8 cellular contexts compared by ENCODE assay signal in genomic region chr5:177473461-177473991, GRCh38. TPM values are rescaled to one million over a fixed set of nuclear protein-coding genes. Genes with fewer than 3 reads are reported as not detected.
DNase-seq lines count a peak whose midpoint lies in the region; ATAC-seq and TF ChIP-seq lines count a peak whose summit lies in the region.

DBN1 (minus strand) TSS chr5:177473634; CDS start chr5:177473521, 113 bp downstream.

- no peaks in the 10 kb centered on the region for H3K9me2 ChIP-seq in Loucy (replicated peaks; ENCODE audit: low read depth, low read length)

- H4K20me1 ChIP-seq in Loucy (ENCODE audit: insufficient read depth, low read length, poor library complexity, severe bottlenecking) (peaks cover 34% of the 10 kb centered on the region), osteoblast (ENCODE audit: insufficient read depth, low read length) (peaks cover 41% of the 10 kb centered on the region)

- H3K27ac ChIP-seq in osteoblast (ENCODE audit: low read depth, low read length), result peak within 1 kb of the TSS; percentile 80

- H3K36me3 ChIP-seq in Loucy (ENCODE audit: insufficient read depth, low read length) (no peaks in the 10 kb centered on the region), osteoblast (ENCODE audit: insufficient read depth, low read length) (peaks cover 5% of the 10 kb centered on the region)

- H3K4me1 ChIP-seq in Loucy (ENCODE audit: insufficient read depth, low read length, poor library complexity, severe bottlenecking), result peaks cover 16% of the 10 kb centered on the region
- peaks cover 42% of the 10 kb centered on the region for H3K4me1 ChIP-seq in osteoblast (ENCODE audit: insufficient read depth, low read length)

- H3K9me3 ChIP-seq in Loucy (ENCODE audit: insufficient read depth, low read depth, low read length) (no peaks in the 10 kb centered on the region), osteoblast (ENCODE audit: low read depth, low read length) (no peaks in the 10 kb centered on the region)

- H3K9ac ChIP-seq in Loucy (ENCODE audit: low read depth, low read length, poor library complexity, severe bottlenecking), result peak within 1 kb of the TSS; percentile 71

- H3K4me3 ChIP-seq in Loucy (ENCODE audit: low read length, poor library complexity, severe bottlenecking) (peak within 1 kb of the TSS; percentile 89), osteoblast (ENCODE audit: insufficient read depth, low read length) (peak within 1 kb of the TSS; percentile 87)

- H3K27me3 ChIP-seq in Loucy (ENCODE audit: insufficient read depth, low read length, poor library complexity, severe bottlenecking) (no peaks in the 10 kb centered on the region), osteoblast (ENCODE audit: insufficient read depth, low read length) (no peaks in the 10 kb centered on the region)

- H3K4me2 ChIP-seq in Loucy (ENCODE audit: low read depth, low read length, poor library complexity, severe bottlenecking) (peak within 1 kb of the TSS; percentile 91), osteoblast (ENCODE audit: insufficient read depth, low read length) (peak within 1 kb of the TSS; percentile 90)

- intact Hi-C loops in Right ventricle myocardium inferior (cut with DNase I), result no loop called here

- TF ChIP-seq POLR2A in GM10847 (IDR thresholded peaks at IDR 0.05; ENCODE audit: extremely low read depth, insufficient read length), result peak; percentile 18

- H3F3A ChIP-seq in Loucy (ENCODE audit: low read depth), result no peaks in the 10 kb centered on the region

- ATAC-seq in Right ventricle myocardium inferior, result peak; percentile 34
- no peak for ATAC-seq in GM18517 (IDR thresholded peaks at IDR 0.05; ENCODE audit: unreplicated experiment)

- TF ChIP-seq CTCF in Loucy (conservative IDR thresholded peaks at IDR 0.05; ENCODE audit: low read length), result no peak
- TF ChIP-seq CTCF in osteoblast (IDR thresholded peaks at IDR 0.05; ENCODE audit: extremely low read depth, low read depth, low read length), result no peak

- H2AFZ ChIP-seq in Loucy (ENCODE audit: low read length) (no peak within 1 kb of the TSS), osteoblast (ENCODE audit: low read length) (no peak within 1 kb of the TSS)

- H3K79me2 ChIP-seq in Loucy (ENCODE audit: insufficient read depth, low read length), result peaks cover 45% of the 10 kb centered on the region
- peaks cover 43% of the 10 kb centered on the region for H3K79me2 ChIP-seq in osteoblast (ENCODE audit: insufficient read depth, low read length)

- peak; percentile 51 for DNase-seq in A172 (ENCODE audit: low spot score)
- DNase-seq in activated naive CD4-positive, alpha-beta T cell treated with anti-CD3 and anti-CD28 coated beads, Interleukin-2, amount 50 U/mL, for 16 hours, result peak; percentile 33
- DNase-seq in Right ventricle myocardium inferior (ENCODE audit: missing footprints), result no peak
- DNase-seq in osteoblast (ENCODE audit: insufficient read length, low spot score, missing footprints), result peak; percentile 99
- no peak for DNase-seq in amniotic stem cell (lab: John Stamatoyannopoulos, UW)

RNA-seq across cellular contexts. Expression of gene DBN1, which starts in this region (rescaled TPM):
- 343 and 354 TPM in 2 replicates for total RNA-seq in A172 (2014; rRNA removed; shearing (Covaris generic))
- total RNA-seq in Right ventricle myocardium inferior (32.2 TPM), osteoblast (121 and 139 TPM in 2 replicates)

Comparison
In these comparisons a context has a peak if more than half of its experiments do, and no peak if none do; other contexts are left out.
1. DNase-seq: peak in A172 (single experiment), activated naive CD4-positive, alpha-beta T cell treated with anti-CD3 and anti-CD28 coated beads, Interleukin-2, amount 50 U/mL, for 16 hours (single experiment) and osteoblast (single experiment); none in Right ventricle myocardium inferior (single experiment) and amniotic stem cell (single experiment).